In the genomic region with DNA sequence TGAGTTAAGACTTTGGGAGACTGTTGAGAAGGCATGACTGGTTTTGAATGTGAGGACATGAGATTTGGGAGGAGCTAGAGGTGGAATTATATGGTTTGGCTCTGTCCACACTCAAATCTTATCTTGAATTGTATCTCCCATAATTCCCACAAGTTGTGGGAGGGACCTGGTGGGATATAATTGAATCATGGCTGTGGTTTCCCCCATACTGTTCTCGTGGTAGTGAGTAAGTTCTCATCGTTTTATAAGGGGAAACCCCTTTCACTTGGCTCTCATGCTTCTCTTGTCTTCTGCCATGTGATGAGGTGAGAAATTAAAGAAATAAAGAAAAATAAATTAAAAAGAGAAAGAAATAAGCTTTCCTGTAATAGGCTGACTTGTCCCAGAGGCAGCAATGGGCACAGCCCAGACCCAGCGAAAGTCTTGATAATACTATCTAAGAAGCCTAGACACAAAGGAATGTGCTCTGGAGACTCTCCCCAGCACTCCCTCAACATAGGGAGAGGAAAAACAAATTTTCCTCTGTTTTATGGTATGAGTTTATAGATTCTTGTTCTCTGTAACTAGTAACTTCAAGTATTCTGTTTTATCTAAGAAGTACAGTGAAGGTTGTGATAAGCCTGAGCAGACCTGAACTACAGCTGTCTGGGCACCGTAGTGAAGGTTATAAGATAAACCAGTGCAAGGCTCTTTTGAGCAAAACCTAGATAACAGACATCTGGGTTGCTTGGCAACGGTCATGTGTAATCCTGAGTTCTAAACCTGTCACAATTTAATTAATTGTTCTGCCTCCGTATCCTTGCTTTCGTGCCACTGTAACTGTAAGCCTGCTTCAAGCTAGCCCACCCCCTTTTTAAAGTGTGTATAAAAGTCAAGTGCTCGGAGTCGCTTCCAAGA, we compare ENCODE assay signal across 19 cellular contexts.
DNase-seq lines count a peak whose midpoint lies in the region; ATAC-seq and TF ChIP-seq lines count a peak whose summit lies in the region.
"Had no signal": no experiment of that assay in that cellular context is flagged by ENCODE, and none has a peak within 500 bp of the region (broad histone marks: within the 10 kb centered on the region; RNA-seq: fewer than 3 reads in every experiment).

No MANE protein-coding gene starts in this region.

- H3K4me1 Mint-ChIP-seq in HFFc6 (ENCODE audit: low read depth) = peaks cover 12% of the 10 kb centered on the region; the same call in 1 of the 2 replicates
- no peaks in the 10 kb centered on the region for H3K4me1 Mint-ChIP-seq in naive thymus-derived CD4-positive, alpha-beta T cell

- peak; percentile 37 for ATAC-seq in left lung
- ATAC-seq in naive thymus-derived CD4-positive, alpha-beta T cell = no peak
- ATAC-seq: right lobe of liver, Right ventricle myocardium inferior had no signal

- no peaks in the 10 kb centered on the region; a peak in 1 of 22 replicates for H3K36me3 ChIP-seq in BLaER1 treated with 17β-estradiol and CSF1 and Interleukin-3, amounts not matched to agents 10 nM and 100 nM
- H3K36me3 ChIP-seq in adipocyte (ENCODE audit: control insufficient read depth, insufficient read depth, low read length, severe bottlenecking) (no peaks in the 10 kb centered on the region), left lung (no peaks in the 10 kb centered on the region)
- H3K36me3 ChIP-seq in naive thymus-derived CD4-positive, alpha-beta T cell (ENCODE audit: control insufficient read depth in 2 of 3, insufficient read depth in 3 of 3, low read length in 3 of 3) = no peaks in the 10 kb centered on the region
- H3K36me3 ChIP-seq: right lobe of liver had no signal

- H3K27me3 Mint-ChIP-seq in HFFc6 (ENCODE audit: insufficient read depth) = peaks cover 7% of the 10 kb centered on the region
- peaks cover 0 to 24% (median 20%) of the 10 kb centered on the region in 5 donors for H3K27me3 Mint-ChIP-seq in naive thymus-derived CD4-positive, alpha-beta T cell

- H3K4me2 ChIP-seq in BLaER1 treated with 17β-estradiol and CSF1 and Interleukin-3, amounts not matched to agents 10 nM and 100 nM = peak overlapping the region in 9 of 11 experiments; percentile 42 to 68 (median 62); a peak in 13 of 22 replicates
- H3K4me2 ChIP-seq: GM23338, KMS-11 had no signal

- CTCF ChIA-PET in naive thymus-derived CD4-positive, alpha-beta T cell (lab: Charles Lee) = no interaction called here

- H3K27ac Mint-ChIP-seq in HFFc6 = no peak overlapping the region
- H3K27ac Mint-ChIP-seq in naive thymus-derived CD4-positive, alpha-beta T cell = no peak overlapping the region
- H3K27ac Mint-ChIP-seq: activated naive CD4-positive, alpha-beta T cell treated with anti-CD3 and anti-CD28 coated beads for 36 hours; GM23338; nephron progenitor cell had no signal

- no peaks in the 10 kb centered on the region for H3K27me3 ChIP-seq in BLaER1 treated with 17β-estradiol and CSF1 and Interleukin-3, amounts not matched to agents 10 nM and 100 nM
- H3K27me3 ChIP-seq in adipocyte (replicated peaks; ENCODE audit: control insufficient read depth, insufficient read depth, low read length) = no peaks in the 10 kb centered on the region
- no peaks in the 10 kb centered on the region for H3K27me3 ChIP-seq in left lung
- no peaks in the 10 kb centered on the region for H3K27me3 ChIP-seq in naive thymus-derived CD4-positive, alpha-beta T cell (ENCODE audit: control insufficient read depth in 2 of 2, insufficient read depth in 2 of 2, low read length in 2 of 2)
- H3K27me3 ChIP-seq: right lobe of liver had no signal

- H3K4me3 Mint-ChIP-seq in HFFc6 = no peak overlapping the region
- no peak overlapping the region for H3K4me3 Mint-ChIP-seq in naive thymus-derived CD4-positive, alpha-beta T cell
- H3K4me3 Mint-ChIP-seq: activated naive CD4-positive, alpha-beta T cell treated with anti-CD3 and anti-CD28 coated beads for 36 hours; GM23338; nephron progenitor cell had no signal

- no peak overlapping the region for H3K4me3 ChIP-seq in BLaER1 treated with 17β-estradiol and CSF1 and Interleukin-3, amounts not matched to agents 10 nM and 100 nM
- H3K4me3 ChIP-seq in adipocyte (ENCODE audit: low read length) (no peak overlapping the region), left lung (no peak overlapping the region)
- no peak overlapping the region for H3K4me3 ChIP-seq in naive thymus-derived CD4-positive, alpha-beta T cell (ENCODE audit: low read length)
- H3K4me3 ChIP-seq: GM23338, right lobe of liver had no signal

- POLR2A ChIA-PET in naive thymus-derived CD4-positive, alpha-beta T cell (lab: Charles Lee) = no interaction called here

- H3K9me3 Mint-ChIP-seq in HFFc6 = no peaks in the 10 kb centered on the region
- peaks cover 0 to 9% (median 5%) of the 10 kb centered on the region in 11 donors for H3K9me3 Mint-ChIP-seq in naive thymus-derived CD4-positive, alpha-beta T cell

- H3K9me3 ChIP-seq in BLaER1 treated with 17β-estradiol and CSF1 and Interleukin-3, amounts not matched to agents 10 nM and 100 nM (replicated peaks in 1 of 11) = peaks cover 26 to 56% (median 48%) of the 10 kb centered on the region in 11 experiments
- H3K9me3 ChIP-seq in adipocyte (ENCODE audit: control insufficient read depth, low read length) (no peaks in the 10 kb centered on the region), left lung (peaks cover 0 to 3% of the 10 kb centered on the region in 2 donors)
- no peaks in the 10 kb centered on the region for H3K9me3 ChIP-seq in naive thymus-derived CD4-positive, alpha-beta T cell (ENCODE audit: control insufficient read depth in 2 of 3, low read length in 3 of 3)
- H3K9me3 ChIP-seq: right lobe of liver had no signal

- peak overlapping the region in 6 of 11 experiments; percentile 13 to 70 (median 47); a peak in 9 of 22 replicates for H3K27ac ChIP-seq in BLaER1 treated with 17β-estradiol and CSF1 and Interleukin-3, amounts not matched to agents 10 nM and 100 nM
- H3K27ac ChIP-seq in left lung = no peak overlapping the region
- H3K27ac ChIP-seq in naive thymus-derived CD4-positive, alpha-beta T cell (ENCODE audit: low read depth, low read length) = no peak overlapping the region
- H3K27ac ChIP-seq: KMS-11, right lobe of liver had no signal

- intact Hi-C loops in left lung (cut with DNase I) = no loop called here
- intact Hi-C loops in naive thymus-derived CD4-positive, alpha-beta T cell (cut with micrococcal nuclease) = no loop called here

- H3K36me3 Mint-ChIP-seq in HFFc6 (ENCODE audit: low read depth) = no peaks in the 10 kb centered on the region
- peaks cover 0 to 10% (median 4%) of the 10 kb centered on the region in 5 donors for H3K36me3 Mint-ChIP-seq in naive thymus-derived CD4-positive, alpha-beta T cell

- H4K20me1 ChIP-seq in BLaER1 treated with 17β-estradiol and CSF1 and Interleukin-3, amounts not matched to agents 10 nM and 100 nM = no peaks in the 10 kb centered on the region

- H3K9ac ChIP-seq in BLaER1 treated with 17β-estradiol and CSF1 and Interleukin-3, amounts not matched to agents 10 nM and 100 nM = no peak overlapping the region
- no peak overlapping the region for H3K9ac ChIP-seq in adipocyte (ENCODE audit: low read length)
- H3K9ac ChIP-seq: KMS-11 had no signal

- TF ChIP-seq CTCF in HFFc6 (IDR thresholded peaks at IDR 0.05) = no peak
- no peak for TF ChIP-seq CTCF in left lung (IDR thresholded peaks at IDR 0.05)

- peaks cover 8 to 17% (median 11%) of the 10 kb centered on the region in 10 experiments; a peak in 19 of 20 replicates for H3K4me1 ChIP-seq in BLaER1 treated with 17β-estradiol and CSF1 and Interleukin-3, amounts not matched to agents 10 nM and 100 nM
- H3K4me1 ChIP-seq in adipocyte (ENCODE audit: control insufficient read depth, insufficient read depth, low read length) (peaks cover 15% of the 10 kb centered on the region), left lung (no peaks in the 10 kb centered on the region)
- H3K4me1 ChIP-seq in naive thymus-derived CD4-positive, alpha-beta T cell (ENCODE audit: control insufficient read depth in 2 of 2, insufficient read depth in 2 of 2, low read length in 2 of 2) = no peaks in the 10 kb centered on the region

- DNase-seq in HFFc6 (peak; percentile 6), adipocyte (ENCODE audit: low read depth) (peak; percentile 5), left lung (no peak), DMS153 (lab: John Stamatoyannopoulos, UW) (no peak), GM19240 (ENCODE audit: insufficient read length, low spot score) (no peak)
- no peak for DNase-seq in naive thymus-derived CD4-positive, alpha-beta T cell
- DNase-seq: activated CD8-positive, alpha-beta memory T cell treated with anti-CD3 and anti-CD28 coated beads for 24 hours; activated naive CD4-positive, alpha-beta T cell treated with anti-CD3 and anti-CD28 coated beads for 36 hours; cerebellar nuclear complex; hippocampal formation; NCI-H187; NCI-H774; right lobe of liver; stimulated activated CD4-positive, alpha-beta T cell treated with anti-CD3 and anti-CD28 coated beads, Interleukin-4, amount 100 ng/mL, for 24 hours had no signal

Comparison
In these comparisons a context has a peak if more than half of its experiments do, and no peak if none do; other contexts are left out.
1. H3K27ac ChIP-seq: peak in BLaER1 treated with 17β-estradiol and CSF1 and Interleukin-3, amounts not matched to agents 10 nM and 100 nM (6 of 11); none in left lung (0 of 2) and naive thymus-derived CD4-positive, alpha-beta T cell (single experiment).
2. DNase-seq: peak in HFFc6 (single experiment) and adipocyte (single experiment); none in left lung (0 of 2), DMS153 (single experiment), GM19240 (single experiment) and naive thymus-derived CD4-positive, alpha-beta T cell (0 of 9).